17 cellular contexts compared by ENCODE assay signal in genomic region chr4:115152081-115152480, GRCh38.
A peak's percentile ranks its signal among the peaks of the same experiment; 100 is the strongest.
DNase-seq lines count a peak whose midpoint lies in the region; ATAC-seq lines count a peak whose summit lies in the region.
"Had no signal": no experiment of that assay in that cellular context is flagged by ENCODE, and none has a peak within 500 bp of the region (broad histone marks: within the 10 kb centered on the region; RNA-seq: fewer than 3 reads in every experiment).

No MANE protein-coding gene starts in this region.

- ATAC-seq in GM19351 (IDR thresholded peaks at IDR 0.05; ENCODE audit: unreplicated experiment): peak; percentile 67
- ATAC-seq in HG02588 (IDR thresholded peaks at IDR 0.05; ENCODE audit: unreplicated experiment): peak; percentile 77
- ATAC-seq in HG03175 (IDR thresholded peaks at IDR 0.05; ENCODE audit: unreplicated experiment): peak; percentile 56
- no peak for ATAC-seq in HG02852 (IDR thresholded peaks at IDR 0.05; ENCODE audit: unreplicated experiment)
- ATAC-seq: gastroesophageal sphincter, HCT116, left ventricle myocardium superior, Right ventricle myocardium inferior, sciatic nerve had no signal

- DNase-seq in iPS-NIHi7 (ENCODE audit: extremely low spot score): no peak
- DNase-seq in NCI-H82 treated with DMSO at 0.1 percent for 48 hours (lab: John Stamatoyannopoulos, UW; ENCODE audit: unreplicated experiment): no peak
- no peak for DNase-seq in stimulated activated CD4-positive, alpha-beta T cell treated with anti-CD3 and anti-CD28 coated beads, Interleukin-15, amount 100 ng/mL, for 24 hours
- DNase-seq: activated naive CD4-positive, alpha-beta T cell; DMS53; left ventricle myocardium superior; NCI-H1048; stimulated activated CD4-positive, alpha-beta T cell treated with anti-CD3 and anti-CD28 coated beads, Interleukin-2, amount 100 ng/mL, for 48 hours; stimulated activated CD8-positive, alpha-beta memory T cell treated with anti-CD3 and anti-CD28 coated beads, Interleukin-4, amount 100 ng/mL, for 48 hours had no signal
